Comparison of ENCODE assay signal across 7 cellular contexts in the genomic region with DNA sequence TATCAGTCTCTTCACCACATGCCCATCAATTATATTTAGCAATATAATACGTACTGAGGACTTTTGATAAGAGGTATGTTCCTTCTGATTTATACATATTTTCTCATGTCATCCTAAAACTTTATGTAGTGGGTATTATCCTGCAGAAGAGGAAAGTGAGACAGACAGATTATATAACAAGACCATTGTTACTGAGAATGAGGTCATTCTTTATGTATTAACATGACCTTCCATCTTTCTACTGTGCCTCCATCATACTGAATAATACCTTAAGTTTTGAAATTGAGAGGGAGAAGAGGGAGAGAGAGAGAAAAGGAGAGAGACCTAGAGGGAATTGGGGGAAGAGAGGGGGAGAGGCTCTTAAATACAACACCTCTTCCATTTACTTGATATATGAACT.
"Had no signal": no experiment of that assay in that cellular context is flagged by ENCODE, and none has a peak within 500 bp of the region (broad histone marks: within the 10 kb centered on the region; RNA-seq: fewer than 3 reads in every experiment).

No MANE protein-coding gene starts in this region.

- H3K9ac ChIP-seq: KMS-11 had no signal

- ATAC-seq: K562 had no signal

- H3K4me3 ChIP-seq: K562 had no signal

- FAIRE-seq: HTR-8/SVneo, K562 had no signal

- DNase-seq: IMR-90, KBM-7, KG1 had no signal

- H3K27ac ChIP-seq: HL-60, KMS-11 had no signal

- H3K4me2 ChIP-seq: KMS-11 had no signal
